1 cellular context compared by ENCODE assay signal in the genomic region with DNA sequence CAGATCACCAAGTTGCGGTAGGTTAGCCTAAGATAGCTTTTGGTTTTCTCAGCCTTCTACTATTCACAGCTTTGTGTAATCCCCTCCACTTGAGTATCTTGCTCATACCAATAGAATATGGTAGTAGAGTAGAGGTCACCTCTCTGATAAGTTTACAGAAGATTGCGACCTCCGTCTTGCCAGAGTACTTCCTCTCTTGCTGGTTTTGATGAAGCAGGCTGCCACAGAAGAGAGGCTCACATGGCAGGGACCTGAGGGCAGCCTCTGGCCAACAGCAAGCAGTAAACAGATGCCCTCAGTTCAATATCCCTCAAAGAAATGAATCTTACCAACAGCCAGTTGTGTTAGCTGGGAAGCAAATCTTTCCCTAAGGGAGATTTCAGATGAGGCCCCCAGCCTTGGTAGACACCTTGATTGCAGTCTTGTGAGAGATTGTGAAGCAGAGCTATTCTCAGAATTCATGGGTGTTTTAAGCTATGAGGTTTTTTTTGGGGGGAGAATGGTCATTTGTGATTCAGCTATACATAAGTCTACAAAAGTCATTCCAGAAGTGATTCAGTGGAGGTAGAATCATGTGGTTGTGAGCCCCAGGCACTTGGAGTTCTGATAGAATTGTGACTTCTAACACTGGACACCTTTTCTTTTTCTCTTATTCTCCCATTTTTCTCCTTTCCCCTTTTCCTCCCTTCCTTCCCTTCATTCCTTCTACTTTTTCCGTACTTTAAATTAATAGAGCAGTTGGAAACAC.
TF ChIP-seq lines count a peak whose summit lies in the region.

No MANE protein-coding gene starts in this region.

TF ChIP-seq in GM23338, 12 proteins besides CTCF, POLR2A, EP300 and RAD21 (continued from another document):
- TF ChIP-seq, protein P1, sequence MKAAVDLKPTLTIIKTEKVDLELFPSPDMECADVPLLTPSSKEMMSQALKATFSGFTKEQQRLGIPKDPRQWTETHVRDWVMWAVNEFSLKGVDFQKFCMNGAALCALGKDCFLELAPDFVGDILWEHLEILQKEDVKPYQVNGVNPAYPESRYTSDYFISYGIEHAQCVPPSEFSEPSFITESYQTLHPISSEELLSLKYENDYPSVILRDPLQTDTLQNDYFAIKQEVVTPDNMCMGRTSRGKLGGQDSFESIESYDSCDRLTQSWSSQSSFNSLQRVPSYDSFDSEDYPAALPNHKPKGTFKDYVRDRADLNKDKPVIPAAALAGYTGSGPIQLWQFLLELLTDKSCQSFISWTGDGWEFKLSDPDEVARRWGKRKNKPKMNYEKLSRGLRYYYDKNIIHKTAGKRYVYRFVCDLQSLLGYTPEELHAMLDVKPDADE (IDR thresholded peaks at IDR 0.05): no peak
- no peak for TF ChIP-seq ZNF331 (CRISPR knock-in tag; IDR thresholded peaks at IDR 0.05; ENCODE audit: low read depth)
- no peak for TF ChIP-seq JUNB (IDR thresholded peaks at IDR 0.05; ENCODE audit: unreplicated experiment)
